Comparison of ENCODE assay signal across 20 cellular contexts in genomic region chr7:139583826-139584553, GRCh38.
DNase-seq lines count a peak whose midpoint lies in the region; ATAC-seq, FAIRE-seq and TF ChIP-seq lines count a peak whose summit lies in the region.
"Had no signal": no experiment of that assay in that cellular context is flagged by ENCODE, and none has a peak within 500 bp of the region (broad histone marks: within the 10 kb centered on the region; RNA-seq: fewer than 3 reads in every experiment).

No MANE protein-coding gene starts in this region.

- no peak for DNase-seq in stimulated activated naive CD8-positive, alpha-beta T cell treated with anti-CD3 and anti-CD28 coated beads, Interleukin-15, amount 100 ng/mL, for 72 hours
- no peak for DNase-seq in stimulated activated naive CD8-positive, alpha-beta T cell treated with anti-CD3 and anti-CD28 coated beads, Interleukin-15, Interleukin-2, amounts not matched to agents 100 U/mL and 50 U/mL, for 24 hours
- DNase-seq in nephron progenitor cell (no peak), GM13976 (ENCODE audit: low spot score) (no peak), D721Med (ENCODE audit: insufficient read length, low spot score) (no peak), HCEC 1CT (no peak)
- DNase-seq in effector CD8-positive, alpha-beta T cell (lab: John Stamatoyannopoulos, UW), result no peak
- DNase-seq: activated CD4-positive, alpha-beta T cell treated with anti-CD3 and anti-CD28 coated beads for 48 hours; central memory CD4-positive, alpha-beta T cell; gastrocnemius medialis; left cardiac atrium; mammary epithelial cell; NCI-H146; occipital lobe had no signal

- FAIRE-seq in D721Med (lab: Jason Lieb, UNC), result no peak

- peaks cover 35% of the 10 kb centered on the region for H3K4me1 Mint-ChIP-seq in stimulated activated naive CD8-positive, alpha-beta T cell treated with anti-CD3 and anti-CD28 coated beads, Interleukin-15, amount 100 ng/mL, for 72 hours
- H3K4me1 Mint-ChIP-seq in nephron progenitor cell, result peaks cover 10% of the 10 kb centered on the region

- TF ChIP-seq CTCF in VCaP (conservative IDR thresholded peaks at IDR 0.05), result no peak
- TF ChIP-seq CTCF in nephron progenitor cell (IDR thresholded peaks at IDR 0.05), result no peak
- TF ChIP-seq CTCF in GM13976 (IDR thresholded peaks at IDR 0.05; ENCODE audit: borderline replicate concordance, control extremely low read depth, extremely low read depth, insufficient read depth, missing control alignments), result no peak
- TF ChIP-seq CTCF in D721Med (IDR thresholded peaks at IDR 0.05; ENCODE audit: insufficient read depth, missing control alignments), result no peak

- H3K4me3 Mint-ChIP-seq in stimulated activated naive CD8-positive, alpha-beta T cell treated with anti-CD3 and anti-CD28 coated beads, Interleukin-15, amount 100 ng/mL, for 72 hours, result no peak overlapping the region
- H3K4me3 Mint-ChIP-seq in nephron progenitor cell, result no peak overlapping the region
- H3K4me3 Mint-ChIP-seq: dendritic cell treated with granulocyte-macrophage colony-stimulating factor and Interleukin-4, amounts not matched to agents 40 ng/mL and 50 ng/mL, for 4 days had no signal

- H3K36me3 Mint-ChIP-seq in nephron progenitor cell (ENCODE audit: low read depth), result peaks cover 60% of the 10 kb centered on the region

- in situ Hi-C loops in GM13976 (cut with MboI; ENCODE audit: low sequenced_read_pairs, unreplicated experiment), result no loop called here

- H3K27me3 Mint-ChIP-seq in stimulated activated naive CD8-positive, alpha-beta T cell treated with anti-CD3 and anti-CD28 coated beads, Interleukin-15, amount 100 ng/mL, for 72 hours, result no peaks in the 10 kb centered on the region
- peaks cover 5% of the 10 kb centered on the region for H3K27me3 Mint-ChIP-seq in nephron progenitor cell (ENCODE audit: low read depth, poor library complexity)
- H3K27me3 Mint-ChIP-seq: dendritic cell treated with granulocyte-macrophage colony-stimulating factor and Interleukin-4, amounts not matched to agents 40 ng/mL and 50 ng/mL, for 4 days had no signal

- peak overlapping the region in 1 of 2 donors; percentile 51 for H3K27ac Mint-ChIP-seq in stimulated activated naive CD8-positive, alpha-beta T cell treated with anti-CD3 and anti-CD28 coated beads, Interleukin-15, amount 100 ng/mL, for 72 hours
- peak overlapping the region; percentile 79 for H3K27ac Mint-ChIP-seq in nephron progenitor cell
- H3K27ac Mint-ChIP-seq: dendritic cell treated with granulocyte-macrophage colony-stimulating factor and Interleukin-4, amounts not matched to agents 40 ng/mL and 50 ng/mL, for 4 days had no signal

- peak; percentile 18 for ATAC-seq in stimulated activated naive CD8-positive, alpha-beta T cell treated with anti-CD3 and anti-CD28 coated beads, Interleukin-15, amount 100 ng/mL, for 72 hours
- no peak for ATAC-seq in stimulated activated naive CD8-positive, alpha-beta T cell treated with anti-CD3 and anti-CD28 coated beads, Interleukin-15, Interleukin-2, amounts not matched to agents 100 U/mL and 50 U/mL, for 24 hours
- ATAC-seq: gastrocnemius medialis, left cardiac atrium, SK-N-SH treated with all-trans-retinoic acid at 6 μM for 48 hours had no signal

- H3K9me3 Mint-ChIP-seq in stimulated activated naive CD8-positive, alpha-beta T cell treated with anti-CD3 and anti-CD28 coated beads, Interleukin-15, amount 100 ng/mL, for 72 hours, result no peaks in the 10 kb centered on the region
- H3K9me3 Mint-ChIP-seq in nephron progenitor cell, result no peaks in the 10 kb centered on the region
- H3K9me3 Mint-ChIP-seq: dendritic cell treated with granulocyte-macrophage colony-stimulating factor and Interleukin-4, amounts not matched to agents 40 ng/mL and 50 ng/mL, for 4 days had no signal

- peak overlapping the region; percentile 50; the same call in 1 of the 2 replicates for H3K27ac ChIP-seq in VCaP
- H3K27ac ChIP-seq: C4-2B, gastrocnemius medialis, hepatocyte, skin epidermis had no signal
